Comparison of ENCODE assay signal across 24 cellular contexts in genomic region chr17:15485045-15485444, GRCh38.
"Had no signal": no experiment of that assay in that cellular context is flagged by ENCODE, and none has a peak within 500 bp of the region (broad histone marks: within the 10 kb centered on the region; RNA-seq: fewer than 3 reads in every experiment).

No MANE protein-coding gene starts in this region.

- H3K4me1 ChIP-seq: colonic mucosa, psoas muscle, uterus had no signal

- H3K27ac Mint-ChIP-seq: memory B cell; naive thymus-derived CD8-positive, alpha-beta T cell; nephron progenitor cell; stimulated activated memory B cell treated with anti-CD40 and anti-IgM and Interleukin-4, amounts not matched to agents 10 μg/mL and 1 μg/mL and 100 μg/mL, for 72 hours had no signal

- H3K9me3 Mint-ChIP-seq: memory B cell; naive thymus-derived CD8-positive, alpha-beta T cell; nephron progenitor cell; stimulated activated memory B cell treated with anti-CD40 and anti-IgM and Interleukin-4, amounts not matched to agents 10 μg/mL and 1 μg/mL and 100 μg/mL, for 72 hours had no signal

- H3K27ac ChIP-seq: colonic mucosa, ovary, psoas muscle, skin epidermis, spleen, thoracic aorta, tibial nerve, upper lobe of right lung, uterus had no signal

- H3K9me3 ChIP-seq: colonic mucosa, ovary, psoas muscle, spleen, thoracic aorta, tibial nerve, upper lobe of right lung, uterus had no signal

- H3K27me3 ChIP-seq: colonic mucosa, ovary, spleen, tibial nerve, upper lobe of right lung, uterus had no signal

- DNase-seq: colonic mucosa; dermis blood vessel endothelial cell; effector memory CD4-positive, alpha-beta T cell; head of caudate nucleus; kidney; naive thymus-derived CD8-positive, alpha-beta T cell; nephron progenitor cell; occipital lobe; ovary; posterior cingulate gyrus; psoas muscle; right cardiac atrium; spleen; stimulated activated CD4-positive, alpha-beta T cell treated with anti-CD3 and anti-CD28 coated beads, Interleukin-4, amount 100 ng/mL, for 4 hours; stimulated activated naive CD8-positive, alpha-beta T cell treated with anti-CD3 and anti-CD28 coated beads, Interleukin-15, Interleukin-2, amounts not matched to agents 100 U/mL and 50 U/mL, for 24 hours; upper lobe of right lung; uterus had no signal

- H3K36me3 ChIP-seq: colonic mucosa, ovary, thoracic aorta, tibial nerve, upper lobe of right lung, uterus had no signal

- H3K4me3 Mint-ChIP-seq: memory B cell; naive thymus-derived CD8-positive, alpha-beta T cell; nephron progenitor cell; stimulated activated memory B cell treated with anti-CD40 and anti-IgM and Interleukin-4, amounts not matched to agents 10 μg/mL and 1 μg/mL and 100 μg/mL, for 72 hours had no signal

- H3K4me1 Mint-ChIP-seq: memory B cell; stimulated activated memory B cell treated with anti-CD40 and anti-IgM and Interleukin-4, amounts not matched to agents 10 μg/mL and 1 μg/mL and 100 μg/mL, for 72 hours had no signal

- ATAC-seq: left lobe of liver; naive thymus-derived CD8-positive, alpha-beta T cell; psoas muscle; right cardiac atrium; stimulated activated memory B cell treated with anti-CD40 and anti-IgM and Interleukin-4, amounts not matched to agents 10 μg/mL and 1 μg/mL and 100 μg/mL, for 72 hours; stimulated activated naive CD8-positive, alpha-beta T cell treated with anti-CD3 and anti-CD28 coated beads, Interleukin-15, Interleukin-2, amounts not matched to agents 100 U/mL and 50 U/mL, for 24 hours; upper lobe of right lung had no signal

- H3K4me3 ChIP-seq: colonic mucosa, lung, ovary, psoas muscle, skin epidermis, spleen, thoracic aorta, tibial nerve, upper lobe of right lung, uterus had no signal

- H3K27me3 Mint-ChIP-seq: memory B cell; naive thymus-derived CD8-positive, alpha-beta T cell; stimulated activated memory B cell treated with anti-CD40 and anti-IgM and Interleukin-4, amounts not matched to agents 10 μg/mL and 1 μg/mL and 100 μg/mL, for 72 hours had no signal
